In the genomic region with DNA sequence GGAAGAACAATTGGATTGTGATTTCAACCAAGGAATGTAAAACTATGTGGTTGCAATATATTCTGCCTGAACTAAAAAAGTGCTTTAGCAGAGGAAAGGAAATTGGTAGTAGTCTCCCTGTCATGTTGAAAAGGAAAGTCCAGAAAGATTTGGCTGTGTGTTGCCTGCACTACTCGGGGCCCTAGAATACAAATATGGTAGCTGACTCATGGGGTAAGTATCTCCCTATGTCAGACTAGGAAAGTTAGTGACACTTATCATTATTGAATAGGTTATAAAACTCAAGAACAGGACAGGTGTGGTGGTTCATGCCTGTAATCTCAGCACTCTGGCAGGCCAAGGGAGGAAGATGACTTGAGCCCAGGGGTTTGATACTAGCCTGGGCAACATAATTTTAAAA, we compare ENCODE assay signal across 12 cellular contexts. TPM values are rescaled to one million over a fixed set of nuclear protein-coding genes. Genes with fewer than 3 reads are reported as not detected.
DNase-seq lines count a peak whose midpoint lies in the region; ATAC-seq and TF ChIP-seq lines count a peak whose summit lies in the region.
"Had no signal": no experiment of that assay in that cellular context is flagged by ENCODE, and none has a peak within 500 bp of the region (broad histone marks: within the 10 kb centered on the region; RNA-seq: fewer than 3 reads in every experiment).

No MANE protein-coding gene starts in this region.

- intact Hi-C loops in left lung (cut with DNase I) (no loop called here), heart left ventricle (cut with DNase I) (loop anchor here in 8 of 10 donors (2.0 to 10.0 kb wide), 10 partner anchors 56 to 524 kb away; partner anchors contain the start of genes ADH5 (in 1 of the 8) and METAP1 (in 1 of the 8))

- ATAC-seq in left lung (peak; percentile 67), heart left ventricle (no peak), GM21786 (IDR thresholded peaks at IDR 0.05; ENCODE audit: unreplicated experiment) (no peak), GM19452 (IDR thresholded peaks at IDR 0.05; ENCODE audit: unreplicated experiment) (no peak)
- ATAC-seq: left cardiac atrium had no signal

- H3K27me3 ChIP-seq in left lung: no peaks in the 10 kb centered on the region
- H3K27me3 ChIP-seq in heart left ventricle: no peaks in the 10 kb centered on the region

- H3K9me3 ChIP-seq in left lung (no peaks in the 10 kb centered on the region), heart left ventricle (no peaks in the 10 kb centered on the region)

- H3K4me3 ChIP-seq in cardiac fibroblast (replicated peaks in 1 of 2; ENCODE audit: low read depth in 2 of 2, low read length in 2 of 2): no peak overlapping the region
- no peak overlapping the region for H3K4me3 ChIP-seq in left lung
- H3K4me3 ChIP-seq in heart left ventricle: no peak overlapping the region

- H3K4me1 ChIP-seq in left lung: no peaks in the 10 kb centered on the region
- no peaks in the 10 kb centered on the region for H3K4me1 ChIP-seq in heart left ventricle

- 31 to 56% (median 40%) methylated on average over 1 of the region's 1 CpG for WGBS in heart left ventricle, 4 donors

- TF ChIP-seq POLR2A in heart left ventricle (IDR thresholded peaks at IDR 0.05): no peak

- H3K27ac ChIP-seq in left lung (peak overlapping the region in 1 of 2 donors; percentile 42), heart left ventricle (no peak overlapping the region)

- H3K36me3 ChIP-seq in left lung: no peaks in the 10 kb centered on the region
- no peaks in the 10 kb centered on the region for H3K36me3 ChIP-seq in heart left ventricle

- TF ChIP-seq CTCF in cardiac fibroblast (IDR thresholded peaks at IDR 0.05; ENCODE audit: low read depth, low read length) (no peak), left lung (IDR thresholded peaks at IDR 0.05) (no peak), heart left ventricle (IDR thresholded peaks at IDR 0.05) (no peak)

- DNase-seq in EH (ENCODE audit: low read depth) (peak; percentile 76), LoVo (ENCODE audit: low spot score) (peak; percentile 26), cardiac fibroblast (ENCODE audit: low read depth in 2 of 2) (peak; percentile 39 to 60), left lung (no peak), heart left ventricle (no peak), NCI-H446 treated with DMSO at 0.1 percent for 48 hours (lab: John Stamatoyannopoulos, UW) (no peak)
- DNase-seq: activated CD8-positive, alpha-beta memory T cell treated with anti-CD3 and anti-CD28 coated beads, Interleukin-2, amount 50 U/mL, for 48 hours; GOT3; left cardiac atrium; occipital lobe had no signal

RNA-seq across cellular contexts. Expression of gene EIF4E, which starts 9.5 kb away (rescaled TPM):
- total RNA-seq in left lung: 10 to 100 TPM; 78.8 to 78.9 TPM
- 10 to 100 TPM; 49.3 to 93.2 (median 62.2) TPM for total RNA-seq in heart left ventricle
- 10 to 100 TPM in 1 of 2 donors, 1 to 10 TPM in 1; 8.3 to 80.3 TPM for polyA plus RNA-seq in heart left ventricle

RNA-seq across cellular contexts. Expression of gene METAP1, which starts 57.1 kb away (rescaled TPM):
- total RNA-seq in left lung: 10 to 100 TPM; 31.5 to 42.8 TPM
- 10 to 100 TPM; 51.8 to 71.4 (median 63.6) TPM for total RNA-seq in heart left ventricle
- polyA plus RNA-seq in heart left ventricle: 10 to 100 TPM; 36.9 to 69.7 TPM

Comparison
In these comparisons a context has a peak if more than half of its experiments do, and no peak if none do; other contexts are left out.
1. DNase-seq: peak in EH (single experiment), LoVo (single experiment) and cardiac fibroblast (2 of 2); none in left lung (0 of 2), heart left ventricle (0 of 5) and NCI-H446 treated with DMSO at 0.1 percent for 48 hours (single experiment).
2. intact Hi-C loops: an anchor here in heart left ventricle (2.0 to 10.0 kb wide); none called in left lung.